10 cellular contexts compared by ENCODE assay signal in genomic region chr2:28624436-28624797, GRCh38.
A peak's percentile ranks its signal among the peaks of the same experiment; 100 is the strongest.
DNase-seq lines count a peak whose midpoint lies in the region; ATAC-seq, FAIRE-seq and TF ChIP-seq lines count a peak whose summit lies in the region.
"Had no signal": no experiment of that assay in that cellular context is flagged by ENCODE, and none has a peak within 500 bp of the region (broad histone marks: within the 10 kb centered on the region; RNA-seq: fewer than 3 reads in every experiment).

No MANE protein-coding gene starts in this region.

- no peak overlapping the region for H3K4me2 ChIP-seq in astrocyte (ENCODE audit: low read length)

- POLR2A ChIA-PET in naive thymus-derived CD8-positive, alpha-beta T cell (lab: Charles Lee): interaction anchor here (0.7 to 2.6 kb wide), 3 partner anchors 9 to 127 kb away, joined by 3 to 8 read pairs (median 7); partner anchors contain the start of gene PPP1CB

- TF ChIP-seq CTCF in astrocyte (IDR thresholded peaks at IDR 0.05; ENCODE audit: insufficient read depth, low read depth, low read length) (no peak), type B pancreatic cell (conservative IDR thresholded peaks at IDR 0.05) (no peak), omental fat pad (IDR thresholded peaks at IDR 0.05) (no peak), foreskin keratinocyte (conservative IDR thresholded peaks at IDR 0.05) (no peak)

- H3K9me3 ChIP-seq in astrocyte (ENCODE audit: insufficient read depth, low read depth, low read length): no peaks in the 10 kb centered on the region

- no peaks in the 10 kb centered on the region for H3K36me3 ChIP-seq in astrocyte (ENCODE audit: insufficient read depth, low read length)

- H3K4me1 ChIP-seq in astrocyte (ENCODE audit: insufficient read depth, low read length) (peaks cover 42% of the 10 kb centered on the region), foreskin keratinocyte (peaks cover 9% of the 10 kb centered on the region)

- H3K27me3 Mint-ChIP-seq in activated naive CD4-positive, alpha-beta T cell treated with anti-CD3 and anti-CD28 coated beads, Interleukin-2, amount 50 U/mL, for 24 hours: no peaks in the 10 kb centered on the region
- H3K27me3 Mint-ChIP-seq in astrocyte (ENCODE audit: low read depth, unreplicated experiment) (no peaks in the 10 kb centered on the region), type B pancreatic cell (no peaks in the 10 kb centered on the region)
- no peaks in the 10 kb centered on the region for H3K27me3 Mint-ChIP-seq in naive thymus-derived CD8-positive, alpha-beta T cell

- H3K4me3 Mint-ChIP-seq in activated naive CD4-positive, alpha-beta T cell treated with anti-CD3 and anti-CD28 coated beads, Interleukin-2, amount 50 U/mL, for 24 hours: peak overlapping the region; percentile 83
- H3K4me3 Mint-ChIP-seq in astrocyte (ENCODE audit: unreplicated experiment): no peak overlapping the region
- H3K4me3 Mint-ChIP-seq in naive thymus-derived CD8-positive, alpha-beta T cell: peak overlapping the region; percentile 34 to 85 (median 70)
- no peak overlapping the region for H3K4me3 Mint-ChIP-seq in type B pancreatic cell

- FAIRE-seq in astrocyte (lab: Jason Lieb, UNC): no peak

- no peak overlapping the region for H2AFZ ChIP-seq in astrocyte (ENCODE audit: low read depth, low read length)

- H3K27me3 ChIP-seq in astrocyte (ENCODE audit: insufficient read depth, low read length) (no peaks in the 10 kb centered on the region), foreskin keratinocyte (no peaks in the 10 kb centered on the region)

- no peak overlapping the region for H3K9ac ChIP-seq in astrocyte (ENCODE audit: low read length)

- H3K79me2 ChIP-seq in astrocyte (ENCODE audit: insufficient read depth, low read length): no peaks in the 10 kb centered on the region

- no peak overlapping the region for H3K27ac ChIP-seq in astrocyte (ENCODE audit: low read depth, low read length)
- no peak overlapping the region for H3K27ac ChIP-seq in foreskin keratinocyte

- peaks cover 5% of the 10 kb centered on the region for H3K9me3 Mint-ChIP-seq in activated naive CD4-positive, alpha-beta T cell treated with anti-CD3 and anti-CD28 coated beads, Interleukin-2, amount 50 U/mL, for 24 hours
- H3K9me3 Mint-ChIP-seq in astrocyte (ENCODE audit: unreplicated experiment) (peaks cover 2% of the 10 kb centered on the region), type B pancreatic cell (no peaks in the 10 kb centered on the region)
- peaks cover 0 to 3% (median 0%) of the 10 kb centered on the region in 9 donors for H3K9me3 Mint-ChIP-seq in naive thymus-derived CD8-positive, alpha-beta T cell

- no peak for ATAC-seq in naive thymus-derived CD8-positive, alpha-beta T cell
- ATAC-seq in HG02678 (IDR thresholded peaks at IDR 0.05; ENCODE audit: unreplicated experiment): no peak
- no peak for ATAC-seq in omental fat pad (ENCODE audit: low FRiP score)
- no peak for ATAC-seq in foreskin keratinocyte

- no peaks in the 10 kb centered on the region for H4K20me1 ChIP-seq in astrocyte (ENCODE audit: insufficient read depth, low read length)

- peak overlapping the region; percentile 97 for H3K27ac Mint-ChIP-seq in activated naive CD4-positive, alpha-beta T cell treated with anti-CD3 and anti-CD28 coated beads, Interleukin-2, amount 50 U/mL, for 24 hours
- H3K27ac Mint-ChIP-seq in astrocyte (ENCODE audit: unreplicated experiment) (peak overlapping the region; percentile 91), type B pancreatic cell (peak overlapping the region; percentile 8)
- H3K27ac Mint-ChIP-seq in naive thymus-derived CD8-positive, alpha-beta T cell: peak overlapping the region; percentile 87 to 100 (median 98)

- H3K4me3 ChIP-seq in astrocyte (ENCODE audit: insufficient read depth, low read depth, low read length): no peak overlapping the region

- DNase-seq in activated naive CD4-positive, alpha-beta T cell treated with anti-CD3 and anti-CD28 coated beads, Interleukin-2, amount 50 U/mL, for 16 hours: no peak
- DNase-seq in astrocyte (ENCODE audit: low read depth): no peak
- DNase-seq in naive thymus-derived CD8-positive, alpha-beta T cell: no peak
- no peak for DNase-seq in type B pancreatic cell (ENCODE audit: extremely low spot score, unreplicated experiment)
- DNase-seq in omental fat pad (ENCODE audit: low spot score): no peak
- no peak for DNase-seq in foreskin keratinocyte
- DNase-seq: NCI-H1092, SHP77 had no signal

- peaks cover 88% of the 10 kb centered on the region for H3K4me1 Mint-ChIP-seq in activated naive CD4-positive, alpha-beta T cell treated with anti-CD3 and anti-CD28 coated beads, Interleukin-2, amount 50 U/mL, for 24 hours
- H3K4me1 Mint-ChIP-seq in astrocyte (ENCODE audit: low read depth, unreplicated experiment): peaks cover 54% of the 10 kb centered on the region
- peaks cover 49 to 83% (median 78%) of the 10 kb centered on the region in 4 donors for H3K4me1 Mint-ChIP-seq in naive thymus-derived CD8-positive, alpha-beta T cell
- H3K4me1 Mint-ChIP-seq in type B pancreatic cell (ENCODE audit: unreplicated experiment): peaks cover 34% of the 10 kb centered on the region

- H3K36me3 Mint-ChIP-seq in activated naive CD4-positive, alpha-beta T cell treated with anti-CD3 and anti-CD28 coated beads, Interleukin-2, amount 50 U/mL, for 24 hours: peaks cover 2% of the 10 kb centered on the region
- H3K36me3 Mint-ChIP-seq in astrocyte (ENCODE audit: low read depth, unreplicated experiment) (no peaks in the 10 kb centered on the region), type B pancreatic cell (no peaks in the 10 kb centered on the region)
- H3K36me3 Mint-ChIP-seq in naive thymus-derived CD8-positive, alpha-beta T cell: no peaks in the 10 kb centered on the region

Comparison
In these comparisons a context has a peak if more than half of its experiments do, and no peak if none do; other contexts are left out.
1. H3K27ac Mint-ChIP-seq: peak in every context shown above with its lines; median percentile 98 in naive thymus-derived CD8-positive, alpha-beta T cell; 97 in activated naive CD4-positive, alpha-beta T cell treated with anti-CD3 and anti-CD28 coated beads, Interleukin-2, amount 50 U/mL, for 24 hours; 91 in astrocyte; 8 in type B pancreatic cell.
2. H3K4me3 Mint-ChIP-seq: peak in activated naive CD4-positive, alpha-beta T cell treated with anti-CD3 and anti-CD28 coated beads, Interleukin-2, amount 50 U/mL, for 24 hours (single experiment) and naive thymus-derived CD8-positive, alpha-beta T cell (10 of 10); none in astrocyte (single experiment) and type B pancreatic cell (single experiment).